ENCODE assay signal across 10 cellular contexts in genomic region chr2:25131567-25132295, GRCh38. TPM values are rescaled to one million over a fixed set of nuclear protein-coding genes. Genes with fewer than 3 reads are reported as not detected.
DNase-seq lines count a peak whose midpoint lies in the region; ATAC-seq and TF ChIP-seq lines count a peak whose summit lies in the region.
"Had no signal": no experiment of that assay in that cellular context is flagged by ENCODE, and none has a peak within 500 bp of the region (broad histone marks: within the 10 kb centered on the region; RNA-seq: fewer than 3 reads in every experiment).

No MANE protein-coding gene starts in this region.

- H3K4me1 Mint-ChIP-seq in H9, result peaks cover 13 to 21% of the 10 kb centered on the region in 2 experiments
- peaks cover 10% of the 10 kb centered on the region for H3K4me1 Mint-ChIP-seq in activated naive CD8-positive, alpha-beta T cell treated with anti-CD3 and anti-CD28 coated beads for 36 hours

- no peak overlapping the region for H3K14ac ChIP-seq in H9 (ENCODE audit: insufficient read depth, low read length)

- DNase-seq in H9, result peak; percentile 62
- DNase-seq in activated naive CD8-positive, alpha-beta T cell treated with anti-CD3 and anti-CD28 coated beads for 36 hours, result peak; percentile 12
- peak; percentile 23 for DNase-seq in stimulated activated CD4-positive, alpha-beta T cell treated with anti-CD3 and anti-CD28 coated beads, Interleukin-4, amount 100 ng/mL, for 1 hour
- no peak for DNase-seq in OCI-LY7 (ENCODE audit: low spot score)
- DNase-seq in NCI-H1694 treated with DMSO at 0.1 percent for 48 hours (lab: John Stamatoyannopoulos, UW), result no peak

- WGBS in H9 (ENCODE audit: extremely low coverage, insufficient read length, low lambda C conversion rate), result no CpG with 5 or more reads among the region's 53 CpGs

- H3K36me3 Mint-ChIP-seq in H9 (ENCODE audit: insufficient read depth in 1 of 3, low read depth in 3 of 3), result peaks cover 0 to 16% (median 4%) of the 10 kb centered on the region in 3 experiments; a peak in 6 of 7 replicates
- H3K36me3 Mint-ChIP-seq in activated naive CD8-positive, alpha-beta T cell treated with anti-CD3 and anti-CD28 coated beads for 36 hours, result no peaks in the 10 kb centered on the region

- H2BK120ac ChIP-seq in H9 (ENCODE audit: low read depth, low read length, poor library complexity, severe bottlenecking), result no peak overlapping the region

- POLR2A ChIA-PET in OCI-LY7 (lab: Charles Lee), result no interaction called here

- H3K9me3 ChIP-seq in H9 (ENCODE audit: control insufficient read depth, low read depth, low read length), result no peaks in the 10 kb centered on the region
- H3K9me3 ChIP-seq in iPS-15b (ENCODE audit: control insufficient read depth, insufficient read depth, low read length), result no peaks in the 10 kb centered on the region
- H3K9me3 ChIP-seq in OCI-LY7 (ENCODE audit: low read length), result no peaks in the 10 kb centered on the region

- H3K23me2 ChIP-seq in H9 (ENCODE audit: insufficient read length, low read depth, low read length, poor library complexity, severe bottlenecking), result peaks cover 5% of the 10 kb centered on the region

- no peak overlapping the region for H4K8ac ChIP-seq in H9 (replicated peaks; ENCODE audit: insufficient read length, low read depth, low read length)

- intact Hi-C loops in OCI-LY7 (cut with micrococcal nuclease; ENCODE audit: unreplicated experiment), result no loop called here

- H3K27me3 ChIP-seq in H9 (ENCODE audit: insufficient read depth, low read length), result peaks cover 3% of the 10 kb centered on the region; the same call in 1 of the 2 replicates
- peaks cover 14% of the 10 kb centered on the region for H3K27me3 ChIP-seq in iPS-15b (ENCODE audit: control insufficient read depth, insufficient read depth, low read length)

- H3K36me3 ChIP-seq in iPS-15b (ENCODE audit: control insufficient read depth, insufficient read depth, low read length) (no peaks in the 10 kb centered on the region), OCI-LY7 (ENCODE audit: insufficient read depth, low read length) (no peaks in the 10 kb centered on the region)

- no peak overlapping the region for H3K9ac ChIP-seq in H9 (ENCODE audit: extremely low read depth, insufficient read length, low read length)
- H3K9ac ChIP-seq in iPS-15b (ENCODE audit: low read depth, low read length), result no peak overlapping the region

- no peak overlapping the region for H3K23ac ChIP-seq in H9 (ENCODE audit: insufficient read length, low read depth, low read length)

- no peak overlapping the region for H2AFZ ChIP-seq in H9 (ENCODE audit: low read length)
- no peak overlapping the region for H2AFZ ChIP-seq in OCI-LY7 (ENCODE audit: low read length)

- H3K79me1 ChIP-seq in H9 (ENCODE audit: insufficient read depth, low read depth, low read length, poor library complexity, severe bottlenecking), result no peaks in the 10 kb centered on the region

- H3K4me1 ChIP-seq in H9 (ENCODE audit: insufficient read depth, low read length) (no peaks in the 10 kb centered on the region; the same call in 1 of the 2 replicates), iPS-15b (ENCODE audit: control insufficient read depth, insufficient read depth, low read length) (peaks cover 2% of the 10 kb centered on the region), OCI-LY7 (ENCODE audit: insufficient read depth, low read length, poor library complexity, severe bottlenecking) (peaks cover 3% of the 10 kb centered on the region)

- no peak overlapping the region for H3T11ph ChIP-seq in H9 (ENCODE audit: low read length)

- no peak overlapping the region for H3K4ac ChIP-seq in H9 (ENCODE audit: low read depth, low read length)

- H3K27me3 Mint-ChIP-seq in H9 (ENCODE audit: low read depth), result peaks cover 34% of the 10 kb centered on the region
- peaks cover 65% of the 10 kb centered on the region for H3K27me3 Mint-ChIP-seq in activated naive CD8-positive, alpha-beta T cell treated with anti-CD3 and anti-CD28 coated beads for 36 hours

- no peaks in the 10 kb centered on the region for H3K9me2 ChIP-seq in OCI-LY7 (ENCODE audit: insufficient read depth, low read length)

- H3K27ac ChIP-seq in H9 (ENCODE audit: insufficient read length, low read depth, low read length) (no peak overlapping the region), OCI-LY7 (ENCODE audit: low read depth, low read length, poor library complexity, severe bottlenecking) (no peak overlapping the region)

- H3K4me3 ChIP-seq in iPS-15b (ENCODE audit: low read depth, low read length), result peak overlapping the region; percentile 56
- no peak overlapping the region for H3K4me3 ChIP-seq in OCI-LY7 (ENCODE audit: low read depth, low read length, poor library complexity, severe bottlenecking)
- H3K4me3 ChIP-seq: GM12878 had no signal

- CTCF ChIA-PET in OCI-LY7 (lab: Charles Lee; ENCODE audit: unreplicated experiment), result no interaction called here

- ATAC-seq in GM21619 (IDR thresholded peaks at IDR 0.05; ENCODE audit: unreplicated experiment), result no peak
- no peak for ATAC-seq in GM21447 (IDR thresholded peaks at IDR 0.05; ENCODE audit: unreplicated experiment)
- ATAC-seq: GM12878 had no signal

- H3K56ac ChIP-seq in H9 (ENCODE audit: insufficient read length, low read depth, low read length), result no peak overlapping the region

- BruUV-seq in OCI-LY7 (replicated peaks; lab: Mats Ljungman, UMichigan), result no TSS peak

- no peaks in the 10 kb centered on the region for H3K9me3 Mint-ChIP-seq in H9
- no peaks in the 10 kb centered on the region for H3K9me3 Mint-ChIP-seq in activated naive CD8-positive, alpha-beta T cell treated with anti-CD3 and anti-CD28 coated beads for 36 hours
- H3K9me3 Mint-ChIP-seq: nephron had no signal

- peak overlapping the region; percentile 57 for H3K4me2 ChIP-seq in H9 (ENCODE audit: insufficient read depth, insufficient read length, low read length)
- no peak overlapping the region for H3K4me2 ChIP-seq in OCI-LY7 (ENCODE audit: low read length)

- H3K79me2 ChIP-seq in H9 (ENCODE audit: insufficient read depth, low read length), result no peaks in the 10 kb centered on the region
- no peaks in the 10 kb centered on the region for H3K79me2 ChIP-seq in OCI-LY7 (ENCODE audit: insufficient read depth, low read depth, low read length)

- H4K20me1 ChIP-seq in H9 (ENCODE audit: control insufficient read depth, insufficient read depth, insufficient read length) (no peaks in the 10 kb centered on the region), OCI-LY7 (ENCODE audit: insufficient read depth, low read length) (no peaks in the 10 kb centered on the region)

- no peak overlapping the region for H3K27ac Mint-ChIP-seq in H9
- no peak overlapping the region for H3K27ac Mint-ChIP-seq in activated naive CD8-positive, alpha-beta T cell treated with anti-CD3 and anti-CD28 coated beads for 36 hours
- H3K27ac Mint-ChIP-seq: nephron had no signal

- no peak overlapping the region for H2BK15ac ChIP-seq in H9 (ENCODE audit: low read depth, low read length)

- H4K5ac ChIP-seq in H9 (ENCODE audit: insufficient read length, low read depth, low read length), result no peak overlapping the region

- H3K4me3 Mint-ChIP-seq in H9, result peak overlapping the region; percentile 64 to 66; a peak in 4 of 5 replicates
- H3K4me3 Mint-ChIP-seq in activated naive CD8-positive, alpha-beta T cell treated with anti-CD3 and anti-CD28 coated beads for 36 hours, result peak overlapping the region; percentile 64

- H3K18ac ChIP-seq in H9 (ENCODE audit: insufficient read length, low read depth, low read length), result no peak overlapping the region

- H4K91ac ChIP-seq in H9 (ENCODE audit: insufficient read length, low read depth, low read length), result no peak overlapping the region

- TF ChIP-seq CTCF in H9 (conservative IDR thresholded peaks at IDR 0.05) (no peak), OCI-LY7 (conservative IDR thresholded peaks at IDR 0.05; ENCODE audit: low read length) (no peak)

- H2BK5ac ChIP-seq in H9 (ENCODE audit: insufficient read length, low read length), result no peak overlapping the region

- H2BK20ac ChIP-seq in H9 (ENCODE audit: low read depth, low read length, poor library complexity, severe bottlenecking), result no peak overlapping the region

- no peak overlapping the region for H2AK5ac ChIP-seq in H9 (ENCODE audit: insufficient read length, low read length)

- no peak overlapping the region for H2BK12ac ChIP-seq in H9 (ENCODE audit: insufficient read length, low read depth, low read length)

RNA-seq across cellular contexts. Expression of gene POMC, which starts 36.6 kb away (rescaled TPM):
- total RNA-seq in H9 (2021) (1.6 and 2.5 TPM in 2 replicates), OCI-LY7 (2022) (not detected in 2 replicates)
- 1 to 10 TPM; 6.3 to 6.8 TPM for total RNA-seq in activated naive CD8-positive, alpha-beta T cell treated with anti-CD3 and anti-CD28 coated beads for 36 hours
- total RNA-seq in OCI-LY7 (2014; rRNA removed; shearing (Covaris generic)), result not detected in 2 replicates

Comparison
In these comparisons a context has a peak if more than half of its experiments do, and no peak if none do; other contexts are left out.
1. DNase-seq: peak in H9 (single experiment), activated naive CD8-positive, alpha-beta T cell treated with anti-CD3 and anti-CD28 coated beads for 36 hours (single experiment) and stimulated activated CD4-positive, alpha-beta T cell treated with anti-CD3 and anti-CD28 coated beads, Interleukin-4, amount 100 ng/mL, for 1 hour (single experiment); none in OCI-LY7 (single experiment) and NCI-H1694 treated with DMSO at 0.1 percent for 48 hours (single experiment).